ENCODE assay signal across 18 cellular contexts in genomic region chr13:61253105-61253877, GRCh38.
A peak's percentile ranks its signal among the peaks of the same experiment; 100 is the strongest.
DNase-seq lines count a peak whose midpoint lies in the region; ATAC-seq and TF ChIP-seq lines count a peak whose summit lies in the region.
"Had no signal": no experiment of that assay in that cellular context is flagged by ENCODE, and none has a peak within 500 bp of the region (broad histone marks: within the 10 kb centered on the region; RNA-seq: fewer than 3 reads in every experiment).

No MANE protein-coding gene starts in this region.

- peak; percentile 61 for DNase-seq in SKM-1 treated with dmso at 0.1 percent for 144 hours (lab: John Stamatoyannopoulos, UW; ENCODE audit: unreplicated experiment)
- DNase-seq in T-helper 2 cell = no peak
- DNase-seq: activated CD4-positive, alpha-beta T cell treated with anti-CD3 and anti-CD28 coated beads, Interleukin-2, amount 50 U/mL, for 48 hours; activated naive CD4-positive, alpha-beta T cell treated with Interleukin-2 at 50 U/mL for 16 hours; caudate nucleus; erythroblast; HCEC 1CT; KG1; natural killer cell; NCI-H1105; NCI-H526; stimulated activated CD4-positive, alpha-beta T cell treated with anti-CD3 and anti-CD28 coated beads, Interleukin-1b, Interleukin-23, amount 100 ng/mL, for 48 hours; SW 1271 had no signal

- TF ChIP-seq POLR2A in GM18505 (IDR thresholded peaks at IDR 0.05; ENCODE audit: borderline replicate concordance, extremely low read depth, insufficient read depth, insufficient read length) = no peak

- ATAC-seq in GM18868 (IDR thresholded peaks at IDR 0.05; ENCODE audit: unreplicated experiment) (peak; percentile 88), GM21786 (IDR thresholded peaks at IDR 0.05; ENCODE audit: unreplicated experiment) (peak; percentile 90), HG03432 (IDR thresholded peaks at IDR 0.05; ENCODE audit: unreplicated experiment) (peak; percentile 81), HG03045 (IDR thresholded peaks at IDR 0.05; ENCODE audit: unreplicated experiment) (no peak), GM18505 (IDR thresholded peaks at IDR 0.05; ENCODE audit: unreplicated experiment) (no peak)
- ATAC-seq: natural killer cell had no signal

Comparison
In these comparisons a context has a peak if more than half of its experiments do, and no peak if none do; other contexts are left out.
1. ATAC-seq: peak in GM18868 (single experiment), GM21786 (single experiment) and HG03432 (single experiment); none in HG03045 (single experiment) and GM18505 (single experiment).